20 cellular contexts compared by ENCODE assay signal in genomic region chr16:62752837-62753236, GRCh38.
DNase-seq lines count a peak whose midpoint lies in the region; ATAC-seq, FAIRE-seq and TF ChIP-seq lines count a peak whose summit lies in the region.
"Had no signal": no experiment of that assay in that cellular context is flagged by ENCODE, and none has a peak within 500 bp of the region (broad histone marks: within the 10 kb centered on the region; RNA-seq: fewer than 3 reads in every experiment).

No MANE protein-coding gene starts in this region.

- TF ChIP-seq POLR2A in H1 (IDR thresholded peaks at IDR 0.05; ENCODE audit: control extremely low read depth in 1 of 2, low read depth in 2 of 2, low read length in 2 of 2) = no peak

- H3K4me1 Mint-ChIP-seq in H9 = no peaks in the 10 kb centered on the region; a peak in 1 of 4 replicates
- H3K4me1 Mint-ChIP-seq in type B pancreatic cell (ENCODE audit: unreplicated experiment) = peaks cover 9% of the 10 kb centered on the region
- H3K4me1 Mint-ChIP-seq in natural killer cell = no peaks in the 10 kb centered on the region

- H3K4me2 ChIP-seq in H9 (ENCODE audit: insufficient read depth, insufficient read length, low read length) (no peak overlapping the region), H1 (ENCODE audit: insufficient read depth in 1 of 2, low read depth in 2 of 2, low read length in 2 of 2) (no peak overlapping the region)
- H3K4me2 ChIP-seq: SK-N-SH had no signal

- intact Hi-C loops in natural killer cell (cut with micrococcal nuclease) = no loop called here

- H2BK20ac ChIP-seq in H9 (ENCODE audit: low read depth, low read length, poor library complexity, severe bottlenecking) = no peak overlapping the region
- no peak overlapping the region for H2BK20ac ChIP-seq in H1 (ENCODE audit: low read length)

- H3K4me3 ChIP-seq in H1 (ENCODE audit: extremely low read depth in 1 of 4, insufficient read depth in 2 of 4, low read depth in 3 of 4, low read length in 4 of 4) = no peak overlapping the region

- H2AK5ac ChIP-seq in H9 (ENCODE audit: insufficient read length, low read length) = no peak overlapping the region
- H2AK5ac ChIP-seq in H1 (ENCODE audit: low read depth, low read length) = no peak overlapping the region

- CTCF ChIA-PET in H1 (lab: Charles Lee; ENCODE audit: partially characterized antibody) = interaction anchor here (1.1 to 1.9 kb wide), 2 partner anchors 14 to 42 kb away, joined by 3 to 7 read pairs; no protein-coding TSS in a partner anchor

- TF ChIP-seq EP300 in H1 (IDR thresholded peaks at IDR 0.05; ENCODE audit: borderline replicate concordance in 1 of 2, low read depth in 2 of 2, low read length in 2 of 2) = no peak

- H3K14ac ChIP-seq in H9 (ENCODE audit: insufficient read depth, low read length) = no peak overlapping the region
- no peak overlapping the region for H3K14ac ChIP-seq in H1 (ENCODE audit: insufficient read length)

- H3K27ac ChIP-seq in H9 (ENCODE audit: insufficient read length, low read depth, low read length) = no peak overlapping the region
- no peak overlapping the region for H3K27ac ChIP-seq in H1 (ENCODE audit: low read depth, low read length)
- H3K27ac ChIP-seq: RWPE1 had no signal

- no peak overlapping the region for H2AFZ ChIP-seq in H9 (ENCODE audit: low read length)
- H2AFZ ChIP-seq in H1 (ENCODE audit: low read length) = no peak overlapping the region

- H3K56ac ChIP-seq in H9 (ENCODE audit: insufficient read length, low read depth, low read length) (no peak overlapping the region), H1 (replicated peaks; ENCODE audit: insufficient read length, low read depth, low read length) (no peak overlapping the region)

- no peak overlapping the region for H3K27ac Mint-ChIP-seq in H9
- no peak overlapping the region for H3K27ac Mint-ChIP-seq in type B pancreatic cell
- no peak overlapping the region for H3K27ac Mint-ChIP-seq in natural killer cell
- H3K27ac Mint-ChIP-seq: CD8-positive, alpha-beta T cell had no signal

- H4K8ac ChIP-seq in H9 (replicated peaks; ENCODE audit: insufficient read length, low read depth, low read length) (no peak overlapping the region), H1 (ENCODE audit: extremely low read depth, insufficient read depth, low read length) (no peak overlapping the region)

- POLR2A ChIA-PET in H1 (lab: Charles Lee; ENCODE audit: partially characterized antibody) = no interaction called here

- H2BK12ac ChIP-seq in H9 (ENCODE audit: insufficient read length, low read depth, low read length) = no peak overlapping the region
- no peak overlapping the region for H2BK12ac ChIP-seq in H1 (ENCODE audit: low read depth, low read length)

- H3K9me3 ChIP-seq in H9 (ENCODE audit: control insufficient read depth, low read depth, low read length) (no peaks in the 10 kb centered on the region), H1 (ENCODE audit: insufficient read depth in 2 of 2, low read depth in 1 of 2, low read length in 1 of 2) (no peaks in the 10 kb centered on the region)
- H3K9me3 ChIP-seq: SK-N-SH had no signal

- TF ChIP-seq RAD21 in H1 (IDR thresholded peaks at IDR 0.05 in 1 of 2, conservative IDR thresholded peaks at IDR 0.05 in 1 of 2; ENCODE audit: low read depth in 2 of 2, low read length in 2 of 2) = no peak

- no peak overlapping the region for H4K91ac ChIP-seq in H9 (ENCODE audit: insufficient read length, low read depth, low read length)
- H4K91ac ChIP-seq in H1 (replicated peaks; ENCODE audit: insufficient read length, low read length) = no peak overlapping the region

- WGBS in H9 (ENCODE audit: extremely low coverage, insufficient read length, low lambda C conversion rate) = no CpG with 5 or more reads among the region's 4 CpGs
- WGBS in H1 (ENCODE audit: extremely low coverage in 1 of 2, insufficient coverage in 1 of 2, insufficient read length in 1 of 2, insufficient replicate concordance in 2 of 2, low coverage in 1 of 2, low lambda C conversion rate in 2 of 2, missing lambda C conversion rate in 1 of 2), 2 experiments = 93% methylated on average over 4 of the region's 4 CpGs; no CpG with 5 or more reads in 1 of the 2 experiments

- no peak for TF ChIP-seq CTCF in H9 (conservative IDR thresholded peaks at IDR 0.05)
- no peak for TF ChIP-seq CTCF in H1 (IDR thresholded peaks at IDR 0.05; ENCODE audit: control extremely low read depth in 1 of 3, insufficient read depth in 1 of 3, low read depth in 1 of 3, low read length in 3 of 3)
- TF ChIP-seq CTCF in type B pancreatic cell (conservative IDR thresholded peaks at IDR 0.05) = no peak
- TF ChIP-seq CTCF in natural killer cell (IDR thresholded peaks at IDR 0.05) = no peak

- H3K27me3 ChIP-seq in H9 (ENCODE audit: insufficient read depth, low read length) (no peaks in the 10 kb centered on the region), H1 (replicated peaks in 1 of 4; ENCODE audit: control insufficient read depth in 3 of 4, extremely low read depth in 1 of 4, insufficient read depth in 3 of 4, low read length in 3 of 4) (no peaks in the 10 kb centered on the region)

- H3K4me3 Mint-ChIP-seq in H9 = no peak overlapping the region
- no peak overlapping the region for H3K4me3 Mint-ChIP-seq in type B pancreatic cell
- H3K4me3 Mint-ChIP-seq in natural killer cell = no peak overlapping the region
- H3K4me3 Mint-ChIP-seq: CD8-positive, alpha-beta T cell had no signal

- H3T11ph ChIP-seq in H9 (ENCODE audit: low read length) = no peak overlapping the region

- H3K36me3 ChIP-seq in H1 (ENCODE audit: control insufficient read depth in 2 of 4, insufficient read depth in 4 of 4, low read length in 3 of 4) = no peaks in the 10 kb centered on the region

- FAIRE-seq in H1 (lab: Jason Lieb, UNC) = no peak
- FAIRE-seq: G401.6, GM12892, GM18507 had no signal

- ATAC-seq in GM21529 (IDR thresholded peaks at IDR 0.05; ENCODE audit: unreplicated experiment) = no peak
- no peak for ATAC-seq in natural killer cell
- ATAC-seq: CD8-positive, alpha-beta T cell had no signal

- H2BK15ac ChIP-seq in H9 (ENCODE audit: low read depth, low read length) = no peak overlapping the region; the same call in 1 of the 2 replicates
- H2BK15ac ChIP-seq in H1 (ENCODE audit: low read length) = no peak overlapping the region

- no peaks in the 10 kb centered on the region for H4K20me1 ChIP-seq in H9 (ENCODE audit: control insufficient read depth, insufficient read depth, insufficient read length)
- no peaks in the 10 kb centered on the region for H4K20me1 ChIP-seq in H1 (replicated peaks in 1 of 2; ENCODE audit: control insufficient read depth in 1 of 2, insufficient read depth in 2 of 2, low read length in 2 of 2)

- H3K79me2 ChIP-seq in H9 (ENCODE audit: insufficient read depth, low read length) (no peaks in the 10 kb centered on the region), H1 (ENCODE audit: control insufficient read depth in 1 of 2, insufficient read depth in 2 of 2, low read length in 2 of 2) (no peaks in the 10 kb centered on the region)

- no peak overlapping the region for H2BK120ac ChIP-seq in H9 (ENCODE audit: low read depth, low read length, poor library complexity, severe bottlenecking)
- no peak overlapping the region for H2BK120ac ChIP-seq in H1 (replicated peaks; ENCODE audit: low read depth, low read length)

- H3K9ac ChIP-seq in H9 (ENCODE audit: extremely low read depth, insufficient read length, low read length) (no peak overlapping the region), H1 (replicated peaks in 1 of 4; ENCODE audit: extremely low read depth in 1 of 4, low read depth in 3 of 4, low read length in 3 of 4) (no peak overlapping the region)
- H3K9ac ChIP-seq: SK-N-SH had no signal

- H3K4me1 ChIP-seq in H9 (ENCODE audit: insufficient read depth, low read length) (no peaks in the 10 kb centered on the region), H1 (replicated peaks in 1 of 4; ENCODE audit: control insufficient read depth in 3 of 4, insufficient read depth in 4 of 4, low read length in 3 of 4) (no peaks in the 10 kb centered on the region)

- H4K5ac ChIP-seq in H9 (ENCODE audit: insufficient read length, low read depth, low read length) (no peak overlapping the region), H1 (ENCODE audit: insufficient read length, low read depth, low read length) (no peak overlapping the region)

- H3K23me2 ChIP-seq in H9 (ENCODE audit: insufficient read length, low read depth, low read length, poor library complexity, severe bottlenecking) = no peaks in the 10 kb centered on the region
- no peaks in the 10 kb centered on the region for H3K23me2 ChIP-seq in H1 (ENCODE audit: low read depth, low read length)

- H3K4ac ChIP-seq in H9 (ENCODE audit: low read depth, low read length) (no peak overlapping the region), H1 (replicated peaks; ENCODE audit: insufficient read length, low read depth, low read length) (no peak overlapping the region)

- H3K18ac ChIP-seq in H9 (ENCODE audit: insufficient read length, low read depth, low read length) = no peak overlapping the region
- no peak overlapping the region for H3K18ac ChIP-seq in H1 (ENCODE audit: extremely low read depth, low read length)

- no peaks in the 10 kb centered on the region for H3K9me3 Mint-ChIP-seq in H9
- H3K9me3 Mint-ChIP-seq in type B pancreatic cell = peaks cover 7% of the 10 kb centered on the region
- H3K9me3 Mint-ChIP-seq in natural killer cell = peaks cover 16 to 28% of the 10 kb centered on the region in 2 donors

- H3K79me1 ChIP-seq in H9 (ENCODE audit: insufficient read depth, low read depth, low read length, poor library complexity, severe bottlenecking) = no peaks in the 10 kb centered on the region
- no peaks in the 10 kb centered on the region; the same call in 1 of the 2 replicates for H3K79me1 ChIP-seq in H1 (ENCODE audit: low read depth, low read length)

- H2BK5ac ChIP-seq in H9 (ENCODE audit: insufficient read length, low read length) = no peak overlapping the region
- no peak overlapping the region for H2BK5ac ChIP-seq in H1 (ENCODE audit: low read depth, low read length)

- DNase-seq in H9 (peak; percentile 24), NCI-H2227 treated with DMSO at 0.1 percent for 48 hours (lab: John Stamatoyannopoulos, UW) (peak; percentile 82), H1 (ENCODE audit: low read depth in 1 of 2, low spot score in 2 of 2) (no peak), type B pancreatic cell (ENCODE audit: extremely low spot score, unreplicated experiment) (no peak), natural killer cell (no peak)
- no peak for DNase-seq in stimulated activated CD4-positive, alpha-beta T cell treated with anti-CD3 and anti-CD28 coated beads, Interleukin-2, amount 100 ng/mL, for 24 hours
- DNase-seq: C1 segment of cervical spinal cord; CD8-positive, alpha-beta T cell; Karpas-422; NCI-H187 treated with DMSO at 0.1 percent for 48 hours; NCI-H2171; NCI-H446 treated with DMSO at 0.1 percent for 48 hours; NCI-H526 treated with DMSO at 0.1 percent for 48 hours; SHP77 treated with DMSO at 0.1 percent for 48 hours; SK-N-SH had no signal

- H3K36me3 Mint-ChIP-seq in H9 (ENCODE audit: insufficient read depth in 1 of 3, low read depth in 3 of 3) (no peaks in the 10 kb centered on the region; a peak in 1 of 7 replicates), type B pancreatic cell (no peaks in the 10 kb centered on the region), natural killer cell (peaks cover 20% of the 10 kb centered on the region)
- H3K36me3 Mint-ChIP-seq: CD8-positive, alpha-beta T cell had no signal

- H3K23ac ChIP-seq in H9 (ENCODE audit: insufficient read length, low read depth, low read length) = no peak overlapping the region
- no peak overlapping the region for H3K23ac ChIP-seq in H1 (ENCODE audit: insufficient read length)

- H3K27me3 Mint-ChIP-seq in H9 (ENCODE audit: low read depth) (no peaks in the 10 kb centered on the region; the same call in 1 of the 2 replicates), type B pancreatic cell (no peaks in the 10 kb centered on the region), natural killer cell (ENCODE audit: low read depth in 2 of 2) (no peaks in the 10 kb centered on the region)

Comparison
In these comparisons a context has a peak if more than half of its experiments do, and no peak if none do; other contexts are left out.
1. DNase-seq: peak in H9 (single experiment) and NCI-H2227 treated with DMSO at 0.1 percent for 48 hours (single experiment); none in H1 (0 of 2), type B pancreatic cell (single experiment), stimulated activated CD4-positive, alpha-beta T cell treated with anti-CD3 and anti-CD28 coated beads, Interleukin-2, amount 100 ng/mL, for 24 hours (0 of 2) and natural killer cell (single experiment).